ENCODE assay signal across 17 cellular contexts in the genomic region with DNA sequence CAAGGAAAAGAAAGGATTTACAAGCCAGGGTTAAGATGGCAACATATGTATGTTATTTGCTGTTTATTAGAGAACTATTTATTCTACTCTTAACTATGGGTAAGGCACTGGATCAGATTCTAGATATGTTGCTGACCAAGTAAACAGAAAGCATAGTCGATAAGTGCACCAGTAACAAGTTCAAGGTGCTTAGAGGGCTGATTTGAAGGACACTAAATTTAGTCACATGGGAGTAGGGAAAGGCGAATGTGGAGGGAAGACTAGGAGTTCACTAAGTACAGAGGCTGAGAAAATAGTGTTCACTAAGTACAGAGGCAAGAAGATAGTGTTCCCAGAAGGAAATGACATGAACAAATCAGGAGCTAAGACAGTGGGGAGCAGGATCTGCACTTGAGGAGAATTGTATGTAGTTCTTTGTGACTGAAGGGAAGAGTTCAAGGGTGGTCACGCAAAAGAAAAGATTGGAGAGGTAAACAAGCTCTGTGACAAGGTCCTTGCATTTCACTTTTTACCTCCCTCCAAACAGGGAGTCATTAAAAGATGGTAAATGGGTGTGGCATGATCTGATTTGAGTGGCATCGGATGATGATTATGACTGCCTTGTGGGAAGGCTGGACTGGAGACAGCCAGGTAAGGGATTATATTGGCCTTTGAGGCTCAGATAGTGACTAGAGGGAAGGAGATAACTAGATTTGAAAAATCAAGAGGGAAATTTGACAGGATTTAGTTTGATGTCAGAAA. TPM values are rescaled to one million over a fixed set of nuclear protein-coding genes. Genes with fewer than 3 reads are reported as not detected.
DNase-seq lines count a peak whose midpoint lies in the region; ATAC-seq and TF ChIP-seq lines count a peak whose summit lies in the region.
"Had no signal": no experiment of that assay in that cellular context is flagged by ENCODE, and none has a peak within 500 bp of the region (broad histone marks: within the 10 kb centered on the region; RNA-seq: fewer than 3 reads in every experiment).

No MANE protein-coding gene starts in this region.

- H3K4me3 ChIP-seq in CD4-positive, alpha-beta memory T cell (ENCODE audit: low read length in 2 of 2), result no peak overlapping the region
- H3K4me3 ChIP-seq: suprapubic skin had no signal

- no peak overlapping the region for H3K4me3 Mint-ChIP-seq in CD4-positive, alpha-beta memory T cell
- no peak overlapping the region for H3K4me3 Mint-ChIP-seq in activated CD4-positive, alpha-beta memory T cell treated with anti-CD3 and anti-CD28 coated beads, Interleukin-2, amount 10 ng/mL, durations not matched to agents 7 days and 5 days

- intact Hi-C loops in CD4-positive, alpha-beta memory T cell (cut with micrococcal nuclease), result no loop called here

- H3K27ac Mint-ChIP-seq in CD4-positive, alpha-beta memory T cell, result peak overlapping the region in 5 of 7 donors; percentile 0 to 56 (median 21)
- peak overlapping the region; percentile 18 for H3K27ac Mint-ChIP-seq in activated CD4-positive, alpha-beta memory T cell treated with anti-CD3 and anti-CD28 coated beads, Interleukin-2, amount 10 ng/mL, durations not matched to agents 7 days and 5 days

- peak; percentile 33 for ATAC-seq in left lobe of liver
- no peak for ATAC-seq in GM18511 (IDR thresholded peaks at IDR 0.05; ENCODE audit: unreplicated experiment)

- no peaks in the 10 kb centered on the region for H3K27me3 Mint-ChIP-seq in CD4-positive, alpha-beta memory T cell
- no peaks in the 10 kb centered on the region for H3K27me3 Mint-ChIP-seq in activated CD4-positive, alpha-beta memory T cell treated with anti-CD3 and anti-CD28 coated beads, Interleukin-2, amount 10 ng/mL, durations not matched to agents 7 days and 5 days

- POLR2A ChIA-PET in CD4-positive, alpha-beta memory T cell (lab: Charles Lee; ENCODE audit: partially characterized antibody), result interaction anchor here (1.3 to 2.8 kb wide), 3 partner anchors 9 to 43 kb away, joined by 3 to 7 read pairs (median 5); no protein-coding TSS in a partner anchor
- POLR2A ChIA-PET in activated CD4-positive, alpha-beta memory T cell treated with anti-CD3 and anti-CD28 coated beads, Interleukin-2, amount 10 ng/mL, durations not matched to agents 7 days and 5 days (lab: Charles Lee), result interaction anchor here (1.0 to 2.7 kb wide), 3 partner anchors 20 to 121 kb away, joined by 3 to 7 read pairs (median 4); no protein-coding TSS in a partner anchor

- H3K4me1 ChIP-seq in CD4-positive, alpha-beta memory T cell (ENCODE audit: insufficient read depth, low read length), result peaks cover 10% of the 10 kb centered on the region
- H3K4me1 ChIP-seq: suprapubic skin had no signal

- DNase-seq in CD4-positive, alpha-beta memory T cell, result no peak
- DNase-seq in activated CD4-positive, alpha-beta memory T cell treated with anti-CD3 and anti-CD28 coated beads, Interleukin-2, amount 10 ng/mL, durations not matched to agents 7 days and 5 days, result no peak
- DNase-seq in left lobe of liver (ENCODE audit: low spot score) (no peak), OCI-M2 (lab: John Stamatoyannopoulos, UW; ENCODE audit: unreplicated experiment) (no peak), NCI-H2227 treated with DMSO at 0.1 percent for 48 hours (lab: John Stamatoyannopoulos, UW) (no peak), germinal center (ENCODE audit: low spot score) (no peak)
- DNase-seq: activated naive CD4-positive, alpha-beta T cell treated with anti-CD3 and anti-CD28 coated beads, Interleukin-2, amount 50 U/mL, for 16 hours; KG1; NCI-H1417 treated with DMSO at 0.1 percent for 48 hours had no signal

- H3K27me3 ChIP-seq in CD4-positive, alpha-beta memory T cell (ENCODE audit: insufficient read depth, low read length), result no peaks in the 10 kb centered on the region
- H3K27me3 ChIP-seq: suprapubic skin had no signal

- CTCF ChIA-PET in CD4-positive, alpha-beta memory T cell (lab: Charles Lee; ENCODE audit: partially characterized antibody), result interaction anchor here (0.7 to 4.1 kb wide), 15 partner anchors 9 to 298 kb away, joined by 3 to 24 read pairs (median 4); partner anchors contain the start of gene HEATR9
- CTCF ChIA-PET in activated CD4-positive, alpha-beta memory T cell treated with anti-CD3 and anti-CD28 coated beads, Interleukin-2, amount 10 ng/mL, durations not matched to agents 7 days and 5 days (lab: Charles Lee), result interaction anchor here (0.8 to 4.1 kb wide), 12 partner anchors 9 to 1854 kb away, joined by 3 to 21 read pairs (median 5); partner anchors contain the start of gene CCL5

- H3K27ac ChIP-seq in 22Rv1, result peak overlapping the region; percentile 19
- H3K27ac ChIP-seq in CD4-positive, alpha-beta memory T cell (ENCODE audit: low read depth, low read length), result no peak overlapping the region
- H3K27ac ChIP-seq: HL-60, suprapubic skin had no signal

- TF ChIP-seq CTCF in 22Rv1 (IDR thresholded peaks at IDR 0.05), result no peak

- peaks cover 34% of the 10 kb centered on the region for H3K36me3 ChIP-seq in CD4-positive, alpha-beta memory T cell (ENCODE audit: insufficient read depth, low read length)

- no peaks in the 10 kb centered on the region for H3K9me3 ChIP-seq in CD4-positive, alpha-beta memory T cell (ENCODE audit: control insufficient read depth in 1 of 2, low read length in 2 of 2)
- H3K9me3 ChIP-seq: suprapubic skin had no signal

- peaks cover 8 to 19% (median 15%) of the 10 kb centered on the region in 4 donors for H3K4me1 Mint-ChIP-seq in CD4-positive, alpha-beta memory T cell
- H3K4me1 Mint-ChIP-seq in activated CD4-positive, alpha-beta memory T cell treated with anti-CD3 and anti-CD28 coated beads, Interleukin-2, amount 10 ng/mL, durations not matched to agents 7 days and 5 days, result peaks cover 22% of the 10 kb centered on the region

- H3K36me3 Mint-ChIP-seq in CD4-positive, alpha-beta memory T cell, result peaks cover 40 to 57% of the 10 kb centered on the region in 2 donors
- H3K36me3 Mint-ChIP-seq in activated CD4-positive, alpha-beta memory T cell treated with anti-CD3 and anti-CD28 coated beads, Interleukin-2, amount 10 ng/mL, durations not matched to agents 7 days and 5 days (ENCODE audit: low read depth), result peaks cover 64% of the 10 kb centered on the region

- peaks cover 0 to 2% (median 0%) of the 10 kb centered on the region in 8 donors for H3K9me3 Mint-ChIP-seq in CD4-positive, alpha-beta memory T cell
- no peaks in the 10 kb centered on the region for H3K9me3 Mint-ChIP-seq in activated CD4-positive, alpha-beta memory T cell treated with anti-CD3 and anti-CD28 coated beads, Interleukin-2, amount 10 ng/mL, durations not matched to agents 7 days and 5 days

RNA-seq across cellular contexts. Expression of gene HEATR9, which starts 20.9 kb away (rescaled TPM):
- total RNA-seq in CD4-positive, alpha-beta memory T cell, result 1 to 10 TPM; 2.2 to 2.6 TPM
- not detected for polyA plus RNA-seq in CD4-positive, alpha-beta memory T cell
- 1 to 10 TPM; 2.3 to 3.1 TPM for total RNA-seq in activated CD4-positive, alpha-beta memory T cell treated with anti-CD3 and anti-CD28 coated beads, Interleukin-2, amount 10 ng/mL, durations not matched to agents 7 days and 5 days
- total RNA-seq in left lobe of liver, result not detected
- total RNA-seq: fibroblast of villous mesenchyme, lung microvascular endothelial cell, SK-MEL-5, suprapubic skin had no signal
- polyA plus RNA-seq: BJ had no signal

RNA-seq across cellular contexts. Expression of gene CCL5, which starts 32.4 kb away (rescaled TPM):
- total RNA-seq in CD4-positive, alpha-beta memory T cell, result 100 to 1,000 TPM; 279 to 309 TPM
- polyA plus RNA-seq in CD4-positive, alpha-beta memory T cell, result 100 to 1,000 TPM; 156 to 210 TPM
- 100 to 1,000 TPM; 482 to 491 TPM for total RNA-seq in activated CD4-positive, alpha-beta memory T cell treated with anti-CD3 and anti-CD28 coated beads, Interleukin-2, amount 10 ng/mL, durations not matched to agents 7 days and 5 days
- 0.48 TPM for total RNA-seq in left lobe of liver
- total RNA-seq: fibroblast of villous mesenchyme had no signal

RNA-seq across cellular contexts. Expression of gene TAF15, which starts 38.5 kb away (rescaled TPM):
- 100 to 1,000 TPM; 232 to 242 TPM for total RNA-seq in CD4-positive, alpha-beta memory T cell
- 10 to 100 TPM; 11.2 to 29.7 TPM for polyA plus RNA-seq in CD4-positive, alpha-beta memory T cell
- total RNA-seq in activated CD4-positive, alpha-beta memory T cell treated with anti-CD3 and anti-CD28 coated beads, Interleukin-2, amount 10 ng/mL, durations not matched to agents 7 days and 5 days, result 100 to 1,000 TPM; 244 to 252 TPM
- total RNA-seq in left lobe of liver, result 63.1 TPM

RNA-seq across cellular contexts. Expression of gene MMP28, which starts 52.4 kb away (rescaled TPM):
- under 1 TPM; 0.64 to 0.96 TPM for total RNA-seq in CD4-positive, alpha-beta memory T cell
- polyA plus RNA-seq in CD4-positive, alpha-beta memory T cell, result under 1 TPM in 1 of 2 donors, not detected in 1; 0.23 TPM
- total RNA-seq in activated CD4-positive, alpha-beta memory T cell treated with anti-CD3 and anti-CD28 coated beads, Interleukin-2, amount 10 ng/mL, durations not matched to agents 7 days and 5 days, result not detected
- total RNA-seq in left lobe of liver, result 0.45 TPM
- total RNA-seq: SK-MEL-5 had no signal

Comparison
In these comparisons a context has a peak if more than half of its experiments do, and no peak if none do; other contexts are left out.
1. RNA of gene CCL5, which starts 32.4 kb away (total RNA-seq): 482 to 491 TPM in activated CD4-positive, alpha-beta memory T cell treated with anti-CD3 and anti-CD28 coated beads, Interleukin-2, amount 10 ng/mL, durations not matched to agents 7 days and 5 days and 279 to 309 TPM in CD4-positive, alpha-beta memory T cell; 0.48 TPM in left lobe of liver (single experiment); every median in the first group is over 100 times any median in the second.